Comparison of ENCODE assay signal across 16 cellular contexts in genomic region chr17:78299052-78299451, GRCh38.
DNase-seq lines count a peak whose midpoint lies in the region; ATAC-seq, FAIRE-seq and TF ChIP-seq lines count a peak whose summit lies in the region.
"Had no signal": no experiment of that assay in that cellular context is flagged by ENCODE, and none has a peak within 500 bp of the region (broad histone marks: within the 10 kb centered on the region; RNA-seq: fewer than 3 reads in every experiment).

No MANE protein-coding gene starts in this region.

- H3K23ac ChIP-seq in IMR-90 (ENCODE audit: low read depth, low read length) (no peak overlapping the region), H1 (ENCODE audit: insufficient read length) (no peak overlapping the region)

- H2AK5ac ChIP-seq in IMR-90 (ENCODE audit: low read depth, low read length) (0 out of 2 replicates have a peak overlapping the region, but pooled peaks have one; percentile 14), H1 (ENCODE audit: low read depth, low read length) (no peak overlapping the region)

- H3K79me1 ChIP-seq in IMR-90 (ENCODE audit: low read depth in 1 of 2, low read length in 2 of 2) (no peaks in the 10 kb centered on the region), H1 (ENCODE audit: low read depth, low read length) (no peaks in the 10 kb centered on the region)

- no peaks in the 10 kb centered on the region for H3K23me2 ChIP-seq in H1 (ENCODE audit: low read depth, low read length)

- no peak overlapping the region for H3K18ac ChIP-seq in IMR-90 (ENCODE audit: low read depth, low read length)
- H3K18ac ChIP-seq in H1 (ENCODE audit: extremely low read depth, low read length) = no peak overlapping the region

- H4K5ac ChIP-seq in IMR-90 (ENCODE audit: low read depth, low read length) (no peak overlapping the region), H1 (ENCODE audit: insufficient read length, low read depth, low read length) (no peak overlapping the region)

- BruUV-seq in IMR-90 (replicated peaks; lab: Mats Ljungman, UMichigan) = no TSS peak

- H3K79me2 ChIP-seq in H1 (ENCODE audit: control insufficient read depth in 1 of 2, insufficient read depth in 2 of 2, low read length in 2 of 2) = no peaks in the 10 kb centered on the region

- TF ChIP-seq EP300 in H1 (IDR thresholded peaks at IDR 0.05; ENCODE audit: borderline replicate concordance in 1 of 2, low read depth in 2 of 2, low read length in 2 of 2) = no peak

- no peak overlapping the region for H2AK9ac ChIP-seq in IMR-90 (replicated peaks; ENCODE audit: low read depth, low read length, poor library complexity)

- FAIRE-seq in H1 (lab: Jason Lieb, UNC) = no peak

- H3K9me1 ChIP-seq in IMR-90 (ENCODE audit: insufficient read depth, low read length) = no peaks in the 10 kb centered on the region

- no peak overlapping the region for H4K8ac ChIP-seq in IMR-90 (ENCODE audit: low read depth in 2 of 2, low read length in 2 of 2)
- no peak overlapping the region; the same call in 1 of the 2 replicates for H4K8ac ChIP-seq in H1 (ENCODE audit: extremely low read depth, insufficient read depth, low read length)

- no peak overlapping the region for H2BK12ac ChIP-seq in H1 (ENCODE audit: low read depth, low read length)

- H2BK15ac ChIP-seq in IMR-90 (ENCODE audit: low read depth, low read length) = no peak overlapping the region
- H2BK15ac ChIP-seq in H1 (ENCODE audit: low read length) = no peak overlapping the region

- H3K9ac ChIP-seq in IMR-90 (ENCODE audit: low read depth, low read length) (no peak overlapping the region), H1 (replicated peaks in 1 of 4; ENCODE audit: extremely low read depth in 1 of 4, low read depth in 3 of 4, low read length in 3 of 4) (no peak overlapping the region)
- H3K9ac ChIP-seq: BLaER1, GM23248, KMS-11 had no signal

- ATAC-seq in Right ventricle myocardium inferior (no peak), left cardiac atrium (no peak), IMR-90 (ENCODE audit: low read depth) (no peak), GM21381 (IDR thresholded peaks at IDR 0.05; ENCODE audit: unreplicated experiment) (no peak)

- no peak for TF ChIP-seq CTCF in IMR-90 (conservative IDR thresholded peaks at IDR 0.05; ENCODE audit: low read depth, low read length)
- no peak for TF ChIP-seq CTCF in H1 (IDR thresholded peaks at IDR 0.05; ENCODE audit: control extremely low read depth in 1 of 3, insufficient read depth in 1 of 3, low read depth in 1 of 3, low read length in 3 of 3)

- CTCF ChIA-PET in IMR-90 (lab: Yijun Ruan, JAX) = no interaction called here
- CTCF ChIA-PET in H1 (lab: Charles Lee; ENCODE audit: partially characterized antibody) = interaction anchor here (1.0 to 2.1 kb wide), 3 partner anchors 9 to 122 kb away, joined by 4 to 15 read pairs (median 6); no protein-coding TSS in a partner anchor

- no peaks in the 10 kb centered on the region for H4K20me1 ChIP-seq in IMR-90 (ENCODE audit: insufficient read depth, low read length)
- H4K20me1 ChIP-seq in H1 (replicated peaks in 1 of 2; ENCODE audit: control insufficient read depth in 1 of 2, insufficient read depth in 2 of 2, low read length in 2 of 2) = no peaks in the 10 kb centered on the region
- H4K20me1 ChIP-seq: BLaER1 had no signal

- H3K9me3 ChIP-seq in IMR-90 (ENCODE audit: control insufficient read depth, insufficient read depth, low read length) (no peaks in the 10 kb centered on the region), H1 (ENCODE audit: insufficient read depth in 2 of 2, low read depth in 1 of 2, low read length in 1 of 2) (no peaks in the 10 kb centered on the region)
- H3K9me3 ChIP-seq: BLaER1 had no signal

- H3K56ac ChIP-seq in IMR-90 (ENCODE audit: extremely low read depth, insufficient read depth, low read length) (no peak overlapping the region), H1 (replicated peaks; ENCODE audit: insufficient read length, low read depth, low read length) (no peak overlapping the region)

- peaks cover 2% of the 10 kb centered on the region; the same call in 1 of the 2 replicates for H3K4me1 ChIP-seq in IMR-90 (ENCODE audit: control insufficient read depth, insufficient read depth, low read length)
- no peaks in the 10 kb centered on the region for H3K4me1 ChIP-seq in H1 (replicated peaks in 1 of 4; ENCODE audit: control insufficient read depth in 3 of 4, insufficient read depth in 4 of 4, low read length in 3 of 4)

- H3K27ac ChIP-seq in IMR-90 (ENCODE audit: insufficient read depth, low read length) = no peak overlapping the region
- no peak overlapping the region for H3K27ac ChIP-seq in H1 (ENCODE audit: low read depth, low read length)
- no peak overlapping the region for H3K27ac ChIP-seq in substantia nigra (ENCODE audit: low read depth, low read length, poor library complexity, severe bottlenecking)
- H3K27ac ChIP-seq: 22Rv1, BLaER1, GM23248, KMS-11 had no signal

- in situ Hi-C loops in IMR-90 (cut with MboI; ENCODE audit: low sequenced_read_pairs) = loop anchor here (10.0 kb wide), 1 partner anchor 126 kb away; no protein-coding TSS in a partner anchor

- DNase-seq in Right ventricle myocardium inferior (ENCODE audit: missing footprints) = peak; percentile 26
- DNase-seq in left cardiac atrium = no peak
- DNase-seq in IMR-90 = no peak
- DNase-seq in H1 (ENCODE audit: low read depth in 1 of 2, low spot score in 2 of 2) = no peak
- no peak for DNase-seq in H7
- no peak for DNase-seq in substantia nigra (lab: John Stamatoyannopoulos, UW)
- DNase-seq: Calu3; CD4-positive, alpha-beta memory T cell; DMS79 treated with DMSO at 0.1 percent for 48 hours; GF-D8; GM23248; H9 had no signal

- intact Hi-C loops in Right ventricle myocardium inferior (cut with DNase I) (no loop called here), left cardiac atrium (cut with DNase I) (no loop called here), IMR-90 (cut with micrococcal nuclease) (no loop called here)

- H3K14ac ChIP-seq in IMR-90 (replicated peaks; ENCODE audit: low read depth, low read length) = no peak overlapping the region
- H3K14ac ChIP-seq in H1 (ENCODE audit: insufficient read length) = no peak overlapping the region

- H4K91ac ChIP-seq in IMR-90 (ENCODE audit: insufficient read depth, low read depth, low read length) = no peak overlapping the region
- H4K91ac ChIP-seq in H1 (replicated peaks; ENCODE audit: insufficient read length, low read length) = peak overlapping the region; percentile 9

- 68% methylated on average over 4 of the region's 11 CpGs; no CpG with 5 or more reads in 1 of the 2 experiments for WGBS in IMR-90 (ENCODE audit: extremely low coverage in 2 of 2, insufficient read length in 1 of 2), 2 experiments
- 83% methylated on average over 11 of the region's 11 CpGs; no CpG with 5 or more reads in 1 of the 2 experiments for WGBS in H1 (ENCODE audit: extremely low coverage in 1 of 2, insufficient coverage in 1 of 2, insufficient read length in 1 of 2, insufficient replicate concordance in 2 of 2, low coverage in 1 of 2, low lambda C conversion rate in 2 of 2, missing lambda C conversion rate in 1 of 2), 2 experiments

- H3K27me3 ChIP-seq in IMR-90 (ENCODE audit: control insufficient read depth, insufficient read depth, low read length) = no peaks in the 10 kb centered on the region
- no peaks in the 10 kb centered on the region for H3K27me3 ChIP-seq in H1 (replicated peaks in 1 of 4; ENCODE audit: control insufficient read depth in 3 of 4, extremely low read depth in 1 of 4, insufficient read depth in 3 of 4, low read length in 3 of 4)
- no peaks in the 10 kb centered on the region for H3K27me3 ChIP-seq in H7 (ENCODE audit: control insufficient read depth, insufficient read depth, low read length)
- H3K27me3 ChIP-seq: BLaER1 had no signal

- H3K4me3 ChIP-seq in IMR-90 (ENCODE audit: insufficient read depth, low read depth, low read length) (no peak overlapping the region), H1 (ENCODE audit: extremely low read depth in 1 of 4, insufficient read depth in 2 of 4, low read depth in 3 of 4, low read length in 4 of 4) (no peak overlapping the region), H7 (ENCODE audit: insufficient read depth, low read depth, low read length) (no peak overlapping the region)
- H3K4me3 ChIP-seq: BLaER1, GM23248 had no signal

- H3K4me2 ChIP-seq in IMR-90 (ENCODE audit: low read depth, low read length) (no peak overlapping the region), H1 (ENCODE audit: insufficient read depth in 1 of 2, low read depth in 2 of 2, low read length in 2 of 2) (no peak overlapping the region)
- H3K4me2 ChIP-seq: BLaER1, KMS-11 had no signal

- dilution Hi-C loops in IMR-90 (cut with HindIII; ENCODE audit: low sequenced_read_pairs, unreplicated experiment) = no loop called here

- TF ChIP-seq POLR2A in IMR-90 (IDR thresholded peaks at IDR 0.05; ENCODE audit: low read depth, low read length) = no peak
- TF ChIP-seq POLR2A in H1 (IDR thresholded peaks at IDR 0.05; ENCODE audit: control extremely low read depth in 1 of 2, low read depth in 2 of 2, low read length in 2 of 2) = no peak

- no peak overlapping the region for H3K4ac ChIP-seq in IMR-90 (ENCODE audit: low read depth, low read length)
- H3K4ac ChIP-seq in H1 (replicated peaks; ENCODE audit: insufficient read length, low read depth, low read length) = no peak overlapping the region

- no peaks in the 10 kb centered on the region for H3K36me3 ChIP-seq in IMR-90 (ENCODE audit: control insufficient read depth, insufficient read depth, low read length)
- H3K36me3 ChIP-seq in H1 (ENCODE audit: control insufficient read depth in 2 of 4, insufficient read depth in 4 of 4, low read length in 3 of 4) = no peaks in the 10 kb centered on the region
- H3K36me3 ChIP-seq in H7 (replicated peaks; ENCODE audit: control insufficient read depth, insufficient read depth, low read length) = no peaks in the 10 kb centered on the region
- H3K36me3 ChIP-seq: BLaER1 had no signal

- TF ChIP-seq RAD21 in IMR-90 (IDR thresholded peaks at IDR 0.05; ENCODE audit: low read length) = no peak
- no peak for TF ChIP-seq RAD21 in H1 (IDR thresholded peaks at IDR 0.05 in 1 of 2, conservative IDR thresholded peaks at IDR 0.05 in 1 of 2; ENCODE audit: low read depth in 2 of 2, low read length in 2 of 2)

- no peak overlapping the region for H2BK20ac ChIP-seq in IMR-90 (ENCODE audit: low read depth, low read length)
- no peak overlapping the region for H2BK20ac ChIP-seq in H1 (ENCODE audit: low read length)

- H2BK5ac ChIP-seq in IMR-90 (ENCODE audit: low read depth, low read length, poor library complexity, severe bottlenecking) (no peak overlapping the region), H1 (ENCODE audit: low read depth, low read length) (no peak overlapping the region)

- no peak overlapping the region for H2BK120ac ChIP-seq in IMR-90 (ENCODE audit: low read depth, low read length)
- H2BK120ac ChIP-seq in H1 (replicated peaks; ENCODE audit: low read depth, low read length) = no peak overlapping the region

- POLR2A ChIA-PET in IMR-90 (lab: Charles Lee; ENCODE audit: unreplicated experiment) (no interaction called here), H1 (lab: Charles Lee; ENCODE audit: partially characterized antibody) (interaction anchor here (1.2 kb wide), 1 partner anchor 67 kb away, joined by 3 read pairs; no protein-coding TSS in a partner anchor)

- no peak overlapping the region for H2AFZ ChIP-seq in IMR-90 (replicated peaks; ENCODE audit: low read length, poor library complexity)
- H2AFZ ChIP-seq in H1 (ENCODE audit: low read length) = no peak overlapping the region
- H2AFZ ChIP-seq: GM23248 had no signal

TF ChIP-seq in H1, 55 proteins besides CTCF, POLR2A, EP300 and RAD21 (continues in another document):
- peak; percentile 82 for TF ChIP-seq MAFK (IDR thresholded peaks at IDR 0.05; ENCODE audit: low read depth, low read length)
